In genomic region chr12:61348871-61349270, GRCh38 we compare ENCODE assay signal across 25 cellular contexts.
"Had no signal": no experiment of that assay in that cellular context is flagged by ENCODE, and none has a peak within 500 bp of the region (broad histone marks: within the 10 kb centered on the region; RNA-seq: fewer than 3 reads in every experiment).

No MANE protein-coding gene starts in this region.

- H3K9me3 ChIP-seq: stomach, suprapubic skin, thoracic aorta, thyroid gland, tibial artery, tibial nerve, transverse colon, upper lobe of left lung, upper lobe of right lung, uterus, vagina had no signal

- ATAC-seq: stimulated activated effector memory CD8-positive, alpha-beta T cell treated with anti-CD3 and anti-CD28 coated beads, Interleukin-12 subunit alpha, Interleukin-12 subunit beta, amount 100 ng/mL, for 72 hours; stimulated activated memory B cell treated with anti-CD40 and anti-IgM and Interleukin-4, amounts not matched to agents 10 μg/mL and 1 μg/mL and 100 μg/mL, for 72 hours; stimulated activated naive B cell treated with anti-CD40 and anti-IgM and Interleukin-4, amounts not matched to agents 10 μg/mL and 1 μg/mL and 100 μg/mL, for 72 hours; stimulated activated naive CD8-positive, alpha-beta T cell treated with anti-CD3 and anti-CD28 coated beads, Interleukin-15, amount 100 ng/mL, for 72 hours; stimulated activated naive CD8-positive, alpha-beta T cell treated with anti-CD3 and anti-CD28 coated beads, Interleukin-15, Interleukin-2, amounts not matched to agents 100 U/mL and 50 U/mL, for 24 hours; upper lobe of right lung had no signal

- H3K36me3 ChIP-seq: stomach, suprapubic skin, thoracic aorta, thyroid gland, tibial artery, tibial nerve, transverse colon, upper lobe of left lung, upper lobe of right lung, uterus, vagina had no signal

- H3K27ac ChIP-seq: stomach, suprapubic skin, thoracic aorta, thyroid gland, tibial artery, tibial nerve, transverse colon, upper lobe of left lung, upper lobe of right lung, uterus, vagina had no signal

- H3K27me3 ChIP-seq: stomach, suprapubic skin, thyroid gland, tibial artery, tibial nerve, transverse colon, upper lobe of left lung, upper lobe of right lung, uterus, vagina had no signal

- H3K4me1 ChIP-seq: stomach, suprapubic skin, thyroid gland, tibial artery, tibial nerve, transverse colon, upper lobe of left lung, upper lobe of right lung, uterus, vagina had no signal

- DNase-seq: stimulated activated CD4-positive, alpha-beta T cell treated with anti-CD3 and anti-CD28 coated beads, Interleukin-2, amount 100 ng/mL, for 48 hours; stimulated activated CD4-positive, alpha-beta T cell treated with anti-CD3 and anti-CD28 coated beads, Interleukin-4, amount 100 ng/mL, for 1 hour; stimulated activated CD4-positive, alpha-beta T cell treated with anti-CD3 and anti-CD28 coated beads, Interleukin-4, amount 100 ng/mL, for 24 hours; stimulated activated CD4-positive, alpha-beta T cell treated with anti-CD3 and anti-CD28 coated beads, Interleukin-4, amount 100 ng/mL, for 4 hours; stimulated activated CD8-positive, alpha-beta memory T cell treated with anti-CD3 and anti-CD28 coated beads, Interleukin-4, amount 100 ng/mL, for 48 hours; stimulated activated naive B cell treated with anti-CD40 and anti-IgM and Interleukin-4, amounts not matched to agents 10 μg/mL and 1 μg/mL and 100 μg/mL, for 72 hours; stimulated activated naive CD4-positive, alpha-beta T cell; stimulated activated naive CD4-positive, alpha-beta T cell treated with Interleukin-2 at 50 U/mL for 16 hours; stimulated activated naive CD8-positive, alpha-beta T cell treated with anti-CD3 and anti-CD28 coated beads, Interleukin-15, amount 100 ng/mL, for 72 hours; stimulated activated naive CD8-positive, alpha-beta T cell treated with anti-CD3 and anti-CD28 coated beads, Interleukin-15, Interleukin-2, amounts not matched to agents 100 U/mL and 50 U/mL, for 24 hours; stomach; substantia nigra; thyroid gland; tibial artery; transverse colon; trophoblast cell; upper lobe of left lung; upper lobe of right lung; uterus had no signal

- H3K4me3 ChIP-seq: stomach, suprapubic skin, thoracic aorta, thyroid gland, tibial artery, tibial nerve, transverse colon, upper lobe of left lung, upper lobe of right lung, uterus, vagina had no signal
